In the genomic region with DNA sequence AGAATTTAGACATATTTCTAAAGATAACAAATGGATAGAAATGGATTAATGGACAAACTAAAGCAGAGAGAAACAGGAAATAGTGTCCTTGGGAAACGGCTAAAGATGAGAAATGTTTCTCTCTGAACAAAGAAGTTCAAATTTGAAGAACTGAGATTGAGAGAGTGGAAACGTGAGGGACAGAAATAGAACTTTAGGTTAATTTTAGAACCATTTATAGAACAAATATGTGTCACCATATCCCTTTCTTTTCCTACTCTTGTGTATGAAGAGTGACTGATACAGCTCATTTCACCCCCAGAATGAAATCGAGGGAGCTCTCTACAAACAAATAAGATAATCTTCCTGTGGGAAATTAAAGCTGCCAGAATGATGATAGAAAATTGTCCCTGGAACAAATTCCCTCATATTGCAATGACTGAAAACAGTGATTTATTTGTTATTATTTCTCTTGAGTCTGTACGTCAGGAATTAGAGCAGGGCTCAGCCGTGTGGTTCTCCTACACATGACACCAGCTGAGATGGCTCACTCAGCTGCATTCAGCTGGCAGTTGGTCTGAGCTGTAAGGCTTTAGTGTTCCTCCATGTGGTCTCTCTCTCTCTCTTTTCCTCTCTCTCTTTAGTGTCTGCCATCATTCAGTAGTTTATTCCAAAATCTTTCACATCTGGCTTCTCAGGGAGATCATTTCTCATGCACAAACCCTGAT, we compare ENCODE assay signal across 21 cellular contexts. TPM values are rescaled to one million over a fixed set of nuclear protein-coding genes. Genes with fewer than 3 reads are reported as not detected.
DNase-seq lines count a peak whose midpoint lies in the region; ATAC-seq, FAIRE-seq and TF ChIP-seq lines count a peak whose summit lies in the region.
"Had no signal": no experiment of that assay in that cellular context is flagged by ENCODE, and none has a peak within 500 bp of the region (broad histone marks: within the 10 kb centered on the region; RNA-seq: fewer than 3 reads in every experiment).

No MANE protein-coding gene starts in this region.

- H4K20me1 ChIP-seq in GM12878 (ENCODE audit: control insufficient read depth, insufficient read depth), result no peaks in the 10 kb centered on the region

- ATAC-seq in GM18858 (IDR thresholded peaks at IDR 0.05; ENCODE audit: unreplicated experiment), result peak; percentile 63
- ATAC-seq in GM21576 (IDR thresholded peaks at IDR 0.05; ENCODE audit: unreplicated experiment), result peak; percentile 71
- ATAC-seq in HG03060 (IDR thresholded peaks at IDR 0.05; ENCODE audit: low read depth, unreplicated experiment), result peak; percentile 47
- peak; percentile 53 for ATAC-seq in GM12878
- no peak for ATAC-seq in HG03135 (IDR thresholded peaks at IDR 0.05; ENCODE audit: unreplicated experiment)
- ATAC-seq: activated CD4-positive, alpha-beta T cell treated with anti-CD3 and anti-CD28 coated beads for 36 hours had no signal

- FAIRE-seq in GM12878 (lab: Jason Lieb, UNC), result peak; percentile 62
- FAIRE-seq: small intestine had no signal

- H3K4me2 ChIP-seq in GM12878 (ENCODE audit: control insufficient read depth, insufficient read depth), result peak overlapping the region; percentile 49; the same call in 1 of the 2 replicates
- H3K4me2 ChIP-seq: SK-N-SH had no signal

- no peak overlapping the region for H3K4me3 ChIP-seq in GM12878
- H3K4me3 ChIP-seq: adrenal gland, prostate gland had no signal

- RAD21 ChIA-PET in GM12878 (lab: Charles Lee; ENCODE audit: unreplicated experiment), result no interaction called here

- WGBS in GM12878 (ENCODE audit: insufficient coverage, insufficient replicate concordance, low lambda C conversion rate, missing lambda C conversion rate), result 1% methylated on average over 5 of the region's 5 CpGs

- TF ChIP-seq EP300 in GM12878 (IDR thresholded peaks at IDR 0.05; ENCODE audit: borderline replicate concordance in 1 of 2, control insufficient read depth in 1 of 2, low read depth in 2 of 2, low read length in 2 of 2), result no peak

- no peaks in the 10 kb centered on the region for H3K36me3 ChIP-seq in GM12878 (ENCODE audit: control insufficient read depth in 2 of 2, insufficient read depth in 2 of 2, low read length in 1 of 2)
- H3K36me3 ChIP-seq: adrenal gland, prostate gland had no signal

- no peak overlapping the region for H3K9ac ChIP-seq in GM12878 (ENCODE audit: control insufficient read depth, insufficient read depth, low read length)
- H3K9ac ChIP-seq: SK-N-SH had no signal

- H2AFZ ChIP-seq in GM12878 (ENCODE audit: control insufficient read depth, low read depth, low read length), result peak overlapping the region; percentile 10; the same call in 1 of the 2 replicates

- no peak for TF ChIP-seq CTCF in GM12878 (IDR thresholded peaks at IDR 0.05 in 2 of 3, conservative IDR thresholded peaks at IDR 0.05 in 1 of 3; ENCODE audit: control insufficient read depth in 2 of 3, extremely low read depth in 1 of 3, insufficient read depth in 1 of 3, low read depth in 3 of 3, low read length in 3 of 3)

- no peaks in the 10 kb centered on the region for H3K27me3 ChIP-seq in GM12878 (replicated peaks in 1 of 2; ENCODE audit: control insufficient read depth in 2 of 2, insufficient read depth in 2 of 2, low read length in 1 of 2)
- H3K27me3 ChIP-seq: adrenal gland had no signal

- no peak for TF ChIP-seq POLR2A in GM12878 (IDR thresholded peaks at IDR 0.05; ENCODE audit: low read depth, low read length)

- SMC1A ChIA-PET in GM12878 (lab: Charles Lee; ENCODE audit: uncharacterized antibody, unreplicated experiment), result no interaction called here

- CTCF ChIA-PET in GM12878 (lab: Yijun Ruan, JAX), result no interaction called here

- no peaks in the 10 kb centered on the region for H3K79me2 ChIP-seq in GM12878 (ENCODE audit: control insufficient read depth, insufficient read depth, low read length)

- POLR2A ChIA-PET in GM12878 (lab: Charles Lee), result no interaction called here

- peaks cover 10% of the 10 kb centered on the region for H3K4me1 ChIP-seq in GM12878 (ENCODE audit: control insufficient read depth, insufficient read depth, low read length)
- H3K4me1 ChIP-seq: adrenal gland, prostate gland had no signal

- in situ Hi-C loops in GM12878 (cut with MboI), result no loop called here

- H3K27ac ChIP-seq in GM12878 (ENCODE audit: control insufficient read depth, insufficient read depth), result peak overlapping the region; percentile 42; the same call in 1 of the 2 replicates
- H3K27ac ChIP-seq: adrenal gland, prostate gland had no signal

- intact Hi-C loops in GM12878 (cut with micrococcal nuclease; ENCODE audit: unreplicated experiment), result no loop called here

- no TSS peak for BruUV-seq in GM12878 (replicated peaks; lab: Mats Ljungman, UMichigan)

- H3K9me3 ChIP-seq in GM12878 (replicated peaks; ENCODE audit: control insufficient read depth, insufficient read depth, low read length), result no peaks in the 10 kb centered on the region; the same call in 2 of the 3 replicates
- H3K9me3 ChIP-seq: adrenal gland, prostate gland, SK-N-SH had no signal

- DNase-seq in GM12878 (ENCODE audit: low read depth, low spot score), result no peak
- DNase-seq in NCI-H1105 (lab: John Stamatoyannopoulos, UW), result no peak
- no peak for DNase-seq in NCI-H510A (lab: John Stamatoyannopoulos, UW)
- DNase-seq in ecto neural progenitor cell (ENCODE audit: low spot score), result no peak
- DNase-seq: activated CD4-positive, alpha-beta T cell treated with anti-CD3 and anti-CD28 coated beads for 36 hours; activated effector memory CD4-positive, alpha-beta T cell treated with Interleukin-2 at 50 U/mL for 16 hours; adrenal gland; dermis blood vessel endothelial cell; mesendoderm; nephron progenitor cell; SK-N-SH; small intestine; stimulated activated CD4-positive, alpha-beta T cell treated with anti-CD3 and anti-CD28 coated beads, Interleukin-4, amount 100 ng/mL, for 24 hours; substantia nigra had no signal

- TF ChIP-seq RAD21 in GM12878 (IDR thresholded peaks at IDR 0.05; ENCODE audit: insufficient read depth, low read depth, low read length), result no peak

TF ChIP-seq in GM12878, 131 proteins besides CTCF, POLR2A, EP300 and RAD21 (continues in another document):
- TF ChIP-seq CHD2 (IDR thresholded peaks at IDR 0.05; ENCODE audit: borderline replicate concordance, low read depth, low read length) (no peak), PAX5 (IDR thresholded peaks at IDR 0.05; ENCODE audit: borderline replicate concordance, low read depth, low read length) (no peak), YY1 (IDR thresholded peaks at IDR 0.05; ENCODE audit: low read depth, low read length) (no peak), LARP7 (IDR thresholded peaks at IDR 0.05) (no peak), NFYA (IDR thresholded peaks at IDR 0.05; ENCODE audit: borderline replicate concordance, low read depth, low read length) (no peak), MEF2B (IDR thresholded peaks at IDR 0.05; ENCODE audit: partially characterized antibody, poor library complexity, severe bottlenecking) (peak; percentile 47)
- TF ChIP-seq, protein P1, sequence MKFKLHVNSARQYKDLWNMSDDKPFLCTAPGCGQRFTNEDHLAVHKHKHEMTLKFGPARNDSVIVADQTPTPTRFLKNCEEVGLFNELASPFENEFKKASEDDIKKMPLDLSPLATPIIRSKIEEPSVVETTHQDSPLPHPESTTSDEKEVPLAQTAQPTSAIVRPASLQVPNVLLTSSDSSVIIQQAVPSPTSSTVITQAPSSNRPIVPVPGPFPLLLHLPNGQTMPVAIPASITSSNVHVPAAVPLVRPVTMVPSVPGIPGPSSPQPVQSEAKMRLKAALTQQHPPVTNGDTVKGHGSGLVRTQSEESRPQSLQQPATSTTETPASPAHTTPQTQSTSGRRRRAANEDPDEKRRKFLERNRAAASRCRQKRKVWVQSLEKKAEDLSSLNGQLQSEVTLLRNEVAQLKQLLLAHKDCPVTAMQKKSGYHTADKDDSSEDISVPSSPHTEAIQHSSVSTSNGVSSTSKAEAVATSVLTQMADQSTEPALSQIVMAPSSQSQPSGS (IDR thresholded peaks at IDR 0.05; ENCODE audit: low read length), result peak; percentile 82; the same call in 1 of the 2 replicates
- TF ChIP-seq, protein P2, sequence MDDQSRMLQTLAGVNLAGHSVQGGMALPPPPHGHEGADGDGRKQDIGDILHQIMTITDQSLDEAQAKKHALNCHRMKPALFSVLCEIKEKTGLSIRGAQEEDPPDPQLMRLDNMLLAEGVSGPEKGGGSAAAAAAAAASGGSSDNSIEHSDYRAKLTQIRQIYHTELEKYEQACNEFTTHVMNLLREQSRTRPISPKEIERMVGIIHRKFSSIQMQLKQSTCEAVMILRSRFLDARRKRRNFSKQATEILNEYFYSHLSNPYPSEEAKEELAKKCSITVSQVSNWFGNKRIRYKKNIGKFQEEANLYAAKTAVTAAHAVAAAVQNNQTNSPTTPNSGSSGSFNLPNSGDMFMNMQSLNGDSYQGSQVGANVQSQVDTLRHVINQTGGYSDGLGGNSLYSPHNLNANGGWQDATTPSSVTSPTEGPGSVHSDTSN (IDR thresholded peaks at IDR 0.05; ENCODE audit: insufficient replicate concordance, low read depth, low read length), result no peak

RNA-seq across cellular contexts. Expression of a gene that starts 46.6 kb away (rescaled TPM):
- not detected in 2 replicates for total RNA-seq in GM12878 (2013; cell fraction: nucleolus; rRNA removed)
- total RNA-seq in GM12878 (2014; rRNA removed) (not detected in 2 replicates), GM12878 (2014; rRNA removed; fragmentation: Illumina TruSeq; extraction: Trizol) (not detected in 2 replicates), GM12878 (2021) (not detected in 2 replicates)
- not detected for polyA plus RNA-seq in GM12878 (2011; ENCODE audit: low read depth)
- polyA plus RNA-seq in GM12878 (2011; rRNA removed) (not detected in 2 replicates), GM12878 (2014; fragmentation: Illumina TruSeq; extraction: Trizol) (not detected in 2 replicates), GM12878 (2014; fragmentation: Nextera tagmentation; extraction: Ambion mirVana) (not detected), GM12878 (2014; rRNA removed) (not detected in 2 replicates), GM12878 (2016; fragmentation: Nextera tagmentation; extraction: Ambion mirVana) (not detected)
- not detected in 2 replicates for polyA plus RNA-seq in GM12878 (2011; cell fraction: cytosol; rRNA removed)
- not detected in 2 replicates for polyA plus RNA-seq in GM12878 (2011; cell fraction: nucleus; rRNA removed)
- polyA plus RNA-seq in GM12878 (2012), result not detected in 2 replicates
- polyA minus RNA-seq in GM12878 (2011; rRNA and poly(A)+ RNA removed), result not detected in 2 replicates
- polyA minus RNA-seq in GM12878 (2011; cell fraction: cytosol; rRNA and poly(A)+ RNA removed), result not detected in 2 replicates
- polyA minus RNA-seq in GM12878 (2011; cell fraction: nucleus; rRNA and poly(A)+ RNA removed), result not detected in 2 replicates
- total RNA-seq: activated CD4-positive, alpha-beta T cell treated with anti-CD3 and anti-CD28 coated beads for 36 hours; adrenal gland; dermis blood vessel endothelial cell; epithelial cell of proximal tubule; RPMI7951 had no signal
